ENCODE assay signal across 11 cellular contexts in the genomic region with DNA sequence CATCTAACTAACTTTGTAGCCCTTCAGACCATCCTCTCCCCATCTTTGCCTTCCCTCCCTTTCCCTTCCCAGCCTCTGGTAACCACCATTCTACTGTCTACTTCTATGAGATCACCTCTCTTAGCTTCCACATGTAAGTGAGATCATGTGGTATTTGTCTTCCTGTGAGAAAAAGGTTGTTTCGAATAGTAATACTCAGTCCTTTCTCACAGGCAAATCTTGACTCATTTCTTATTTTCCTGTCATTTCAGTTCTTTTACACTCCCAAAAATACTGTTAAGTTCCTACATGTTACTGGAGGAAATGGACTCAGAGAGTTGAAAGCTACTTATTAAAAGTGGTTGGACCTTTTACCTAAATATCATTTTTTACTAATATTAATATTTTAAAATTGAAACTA.
A peak's percentile ranks its signal among the peaks of the same experiment; 100 is the strongest.
DNase-seq lines count a peak whose midpoint lies in the region; ATAC-seq and TF ChIP-seq lines count a peak whose summit lies in the region.
"Had no signal": no experiment of that assay in that cellular context is flagged by ENCODE, and none has a peak within 500 bp of the region (broad histone marks: within the 10 kb centered on the region; RNA-seq: fewer than 3 reads in every experiment).

No MANE protein-coding gene starts in this region.

- DNase-seq in activated naive CD4-positive, alpha-beta T cell treated with anti-CD3 and anti-CD28 coated beads, Interleukin-2, amount 50 U/mL, for 72 hours (ENCODE audit: low spot score in 2 of 2) = no peak
- DNase-seq in activated naive CD4-positive, alpha-beta T cell (lab: John Stamatoyannopoulos, UW) = no peak
- no peak for DNase-seq in right atrium auricular region (ENCODE audit: low spot score)
- no peak for DNase-seq in COR-L47 (lab: John Stamatoyannopoulos, UW)
- DNase-seq in NCI-H146 (lab: John Stamatoyannopoulos, UW) = no peak
- DNase-seq in coronary artery (ENCODE audit: low spot score) = no peak
- DNase-seq: stimulated activated naive B cell treated with anti-CD40 and anti-IgM and Interleukin-4, amounts not matched to agents 10 μg/mL and 1 μg/mL and 100 μg/mL, for 72 hours had no signal

- no peaks in the 10 kb centered on the region for H3K36me3 Mint-ChIP-seq in activated naive CD4-positive, alpha-beta T cell treated with anti-CD3 and anti-CD28 coated beads, Interleukin-2, amount 50 U/mL, for 72 hours

- H3K9me3 Mint-ChIP-seq in activated naive CD4-positive, alpha-beta T cell treated with anti-CD3 and anti-CD28 coated beads, Interleukin-2, amount 50 U/mL, for 72 hours = no peaks in the 10 kb centered on the region
- H3K9me3 Mint-ChIP-seq: stimulated activated naive B cell treated with anti-CD40 and anti-IgM and Interleukin-4, amounts not matched to agents 10 μg/mL and 1 μg/mL and 100 μg/mL, for 72 hours had no signal

- ATAC-seq in activated naive CD4-positive, alpha-beta T cell treated with anti-CD3 and anti-CD28 coated beads, Interleukin-2, amount 50 U/mL, for 72 hours = peak; percentile 80 to 92
- ATAC-seq in HG02759 (IDR thresholded peaks at IDR 0.05; ENCODE audit: unreplicated experiment) = peak; percentile 66
- peak; percentile 68 for ATAC-seq in HG03521 (IDR thresholded peaks at IDR 0.05; ENCODE audit: unreplicated experiment)
- ATAC-seq: stimulated activated naive B cell treated with anti-CD40 and anti-IgM and Interleukin-4, amounts not matched to agents 10 μg/mL and 1 μg/mL and 100 μg/mL, for 72 hours had no signal

- no peaks in the 10 kb centered on the region for H3K36me3 ChIP-seq in right atrium auricular region
- H3K36me3 ChIP-seq: breast epithelium had no signal

- no peak overlapping the region for H3K27ac ChIP-seq in right atrium auricular region
- no peak overlapping the region for H3K27ac ChIP-seq in coronary artery
- H3K27ac ChIP-seq: breast epithelium had no signal

- no peaks in the 10 kb centered on the region for H3K4me1 ChIP-seq in right atrium auricular region
- H3K4me1 ChIP-seq: breast epithelium had no signal

- no peaks in the 10 kb centered on the region for H3K27me3 ChIP-seq in right atrium auricular region
- H3K27me3 ChIP-seq: breast epithelium had no signal

- H3K9me3 ChIP-seq in right atrium auricular region = no peaks in the 10 kb centered on the region
- H3K9me3 ChIP-seq: breast epithelium had no signal

- H3K4me3 ChIP-seq in right atrium auricular region (no peak overlapping the region), coronary artery (no peak overlapping the region)
- H3K4me3 ChIP-seq: breast epithelium, smooth muscle cell had no signal

- no peak for TF ChIP-seq CTCF in right atrium auricular region (IDR thresholded peaks at IDR 0.05)
- TF ChIP-seq CTCF in coronary artery (IDR thresholded peaks at IDR 0.05) = no peak

- no peak overlapping the region for H3K27ac Mint-ChIP-seq in activated naive CD4-positive, alpha-beta T cell treated with anti-CD3 and anti-CD28 coated beads, Interleukin-2, amount 50 U/mL, for 72 hours
- H3K27ac Mint-ChIP-seq: stimulated activated naive B cell treated with anti-CD40 and anti-IgM and Interleukin-4, amounts not matched to agents 10 μg/mL and 1 μg/mL and 100 μg/mL, for 72 hours had no signal
